8 cellular contexts compared by ENCODE assay signal in the genomic region with DNA sequence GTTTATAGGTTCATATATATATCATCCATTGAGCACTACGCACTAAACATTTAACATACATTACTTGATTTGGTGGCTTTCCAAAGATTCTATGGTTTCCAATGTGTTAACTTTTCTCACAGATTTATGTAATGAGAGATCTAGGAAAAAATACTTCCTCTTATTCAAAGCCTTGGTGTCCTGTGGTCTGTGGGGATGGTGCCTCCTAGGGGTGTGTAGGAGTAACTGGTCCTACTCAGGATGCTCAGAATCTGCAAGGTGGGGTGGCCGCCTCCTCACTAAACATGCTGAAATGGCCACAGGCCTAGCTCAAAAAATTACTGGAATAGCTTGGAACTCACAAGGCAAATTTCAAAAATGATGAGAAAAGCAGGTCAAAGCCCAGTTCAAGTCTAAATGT. TPM values are rescaled to one million over a fixed set of nuclear protein-coding genes. Genes with fewer than 3 reads are reported as not detected.
A peak's percentile ranks its signal among the peaks of the same experiment; 100 is the strongest.
DNase-seq lines count a peak whose midpoint lies in the region; ATAC-seq and TF ChIP-seq lines count a peak whose summit lies in the region.

No MANE protein-coding gene starts in this region.

- H3K4me3 ChIP-seq in endodermal cell (ENCODE audit: low read length), result no peak overlapping the region
- no peak overlapping the region for H3K4me3 ChIP-seq in psoas muscle

- H3K4me1 ChIP-seq in endodermal cell (ENCODE audit: control insufficient read depth, insufficient read depth, low read length) (no peaks in the 10 kb centered on the region), psoas muscle (no peaks in the 10 kb centered on the region)

- 93 to 100% methylated on average over 1 of the region's 2 CpGs for WGBS in endodermal cell (ENCODE audit: insufficient coverage in 1 of 2, insufficient read length in 1 of 2), 2 experiments
- 84 to 88% (median 88%) methylated on average over 2 of the region's 2 CpGs for WGBS in psoas muscle, 3 donors

- H3K9ac ChIP-seq in endodermal cell (ENCODE audit: extremely low read depth, low read length, poor library complexity, severe bottlenecking), result no peak overlapping the region

- H3K4me3 Mint-ChIP-seq in activated naive CD8-positive, alpha-beta T cell, result no peak overlapping the region
- H3K4me3 Mint-ChIP-seq in activated naive CD8-positive, alpha-beta T cell treated with anti-CD3 and anti-CD28 coated beads for 36 hours, result no peak overlapping the region
- H3K4me3 Mint-ChIP-seq in endodermal cell, result no peak overlapping the region

- intact Hi-C loops in psoas muscle (cut with DNase I), result no loop called here

- H3K27ac Mint-ChIP-seq in activated naive CD8-positive, alpha-beta T cell, result peak overlapping the region; percentile 78
- H3K27ac Mint-ChIP-seq in activated naive CD8-positive, alpha-beta T cell treated with anti-CD3 and anti-CD28 coated beads for 36 hours, result no peak overlapping the region
- no peak overlapping the region for H3K27ac Mint-ChIP-seq in endodermal cell

- H3K27ac ChIP-seq in endodermal cell (ENCODE audit: low read depth, low read length) (no peak overlapping the region), psoas muscle (no peak overlapping the region)

- no peak for ATAC-seq in psoas muscle
- ATAC-seq in GM18858 (IDR thresholded peaks at IDR 0.05; ENCODE audit: unreplicated experiment), result no peak
- no peak for ATAC-seq in activated CD4-positive, CD25-positive, alpha-beta regulatory T cell treated with anti-CD3 and anti-CD28 coated beads, Interleukin-2, amount 50 U/mL, for 24 hours

- no peaks in the 10 kb centered on the region for H3K27me3 Mint-ChIP-seq in activated naive CD8-positive, alpha-beta T cell
- no peaks in the 10 kb centered on the region for H3K27me3 Mint-ChIP-seq in activated naive CD8-positive, alpha-beta T cell treated with anti-CD3 and anti-CD28 coated beads for 36 hours
- no peaks in the 10 kb centered on the region for H3K27me3 Mint-ChIP-seq in endodermal cell (ENCODE audit: insufficient read depth)

- no peaks in the 10 kb centered on the region for H3K9me3 Mint-ChIP-seq in activated naive CD8-positive, alpha-beta T cell (ENCODE audit: low read depth)
- no peaks in the 10 kb centered on the region for H3K9me3 Mint-ChIP-seq in activated naive CD8-positive, alpha-beta T cell treated with anti-CD3 and anti-CD28 coated beads for 36 hours
- H3K9me3 Mint-ChIP-seq in endodermal cell, result no peaks in the 10 kb centered on the region

- H3K9me3 ChIP-seq in endodermal cell (ENCODE audit: control insufficient read depth, low read length) (no peaks in the 10 kb centered on the region), psoas muscle (no peaks in the 10 kb centered on the region)

- DNase-seq in activated naive CD8-positive, alpha-beta T cell treated with anti-CD3 and anti-CD28 coated beads for 36 hours, result no peak
- DNase-seq in NOMO-1 (lab: John Stamatoyannopoulos, UW; ENCODE audit: unreplicated experiment in 2 of 2), result peak; percentile 73 to 80
- DNase-seq in endodermal cell, result peak; percentile 59
- no peak for DNase-seq in psoas muscle
- DNase-seq in NCI-H1105 (lab: John Stamatoyannopoulos, UW), result no peak

- H3K27me3 ChIP-seq in endodermal cell (ENCODE audit: control insufficient read depth, insufficient read depth, low read length, poor library complexity, severe bottlenecking) (no peaks in the 10 kb centered on the region), psoas muscle (ENCODE audit: insufficient read depth in 3 of 3, low read length in 2 of 3) (peaks cover 2 to 3% (median 2%) of the 10 kb centered on the region in 3 donors)

- no peaks in the 10 kb centered on the region for H3K36me3 ChIP-seq in endodermal cell (ENCODE audit: control insufficient read depth, insufficient read depth, low read length)
- H3K36me3 ChIP-seq in psoas muscle (ENCODE audit: insufficient read depth in 1 of 2, low read depth in 1 of 2), result no peaks in the 10 kb centered on the region

- peaks cover 20% of the 10 kb centered on the region for H3K36me3 Mint-ChIP-seq in activated naive CD8-positive, alpha-beta T cell
- H3K36me3 Mint-ChIP-seq in activated naive CD8-positive, alpha-beta T cell treated with anti-CD3 and anti-CD28 coated beads for 36 hours, result peaks cover 40% of the 10 kb centered on the region
- no peaks in the 10 kb centered on the region for H3K36me3 Mint-ChIP-seq in endodermal cell (ENCODE audit: low read depth)

- TF ChIP-seq CTCF in endodermal cell (conservative IDR thresholded peaks at IDR 0.05) (peak; percentile 80), psoas muscle (IDR thresholded peaks at IDR 0.05) (peak; percentile 25)

- H3K4me1 Mint-ChIP-seq in activated naive CD8-positive, alpha-beta T cell (ENCODE audit: low read depth), result peaks cover 72% of the 10 kb centered on the region
- H3K4me1 Mint-ChIP-seq in activated naive CD8-positive, alpha-beta T cell treated with anti-CD3 and anti-CD28 coated beads for 36 hours, result peaks cover 75% of the 10 kb centered on the region
- peaks cover 10% of the 10 kb centered on the region for H3K4me1 Mint-ChIP-seq in endodermal cell

RNA-seq across cellular contexts. Expression of gene GPR55, which starts 11.6 kb away (rescaled TPM):
- 10 to 100 TPM; 18.8 to 20.4 TPM for total RNA-seq in activated naive CD8-positive, alpha-beta T cell treated with anti-CD3 and anti-CD28 coated beads for 36 hours
- total RNA-seq in endodermal cell (1 to 10 TPM; 2.6 to 7.5 TPM), psoas muscle (under 1 TPM in 1 of 4 donors, not detected in 3; 0.32 TPM)
- 0.64 TPM for polyA plus RNA-seq in endodermal cell (2013, experiment 1 of 2)
- 0.21 TPM for polyA plus RNA-seq in endodermal cell (2013, experiment 2 of 2)
- under 1 TPM in 2 of 3 donors, not detected in 1; 0.01 to 0.03 TPM for polyA plus RNA-seq in psoas muscle

RNA-seq across cellular contexts. Expression of gene ITM2C, which starts 48.7 kb away (rescaled TPM):
- total RNA-seq in activated naive CD8-positive, alpha-beta T cell treated with anti-CD3 and anti-CD28 coated beads for 36 hours, result 10 to 100 TPM; 69.9 to 73.6 TPM
- 100 to 1,000 TPM; 208 to 269 TPM for total RNA-seq in endodermal cell
- polyA plus RNA-seq in endodermal cell (2013, experiment 1 of 2), result 239 TPM
- polyA plus RNA-seq in endodermal cell (2013, experiment 2 of 2), result 230 TPM
- 10 to 100 TPM in 2 of 4 donors, 1 to 10 TPM in 2; 9.0 to 20.3 (median 10.6) TPM for total RNA-seq in psoas muscle
- 10 to 100 TPM in 2 of 3 donors, 1 to 10 TPM in 1; 9.1 to 12.6 (median 11.5) TPM for polyA plus RNA-seq in psoas muscle

Comparison
In these comparisons a context has a peak if more than half of its experiments do, and no peak if none do; other contexts are left out.
1. DNase-seq: peak in NOMO-1 (2 of 2) and endodermal cell (single experiment); none in activated naive CD8-positive, alpha-beta T cell treated with anti-CD3 and anti-CD28 coated beads for 36 hours (single experiment), psoas muscle (0 of 2) and NCI-H1105 (single experiment).